9 cellular contexts compared by ENCODE assay signal in genomic region chr1:28602536-28603439, GRCh38. TPM values are rescaled to one million over a fixed set of nuclear protein-coding genes. Genes with fewer than 3 reads are reported as not detected.
DNase-seq lines count a peak whose midpoint lies in the region; ATAC-seq and TF ChIP-seq lines count a peak whose summit lies in the region.
"Had no signal": no experiment of that assay in that cellular context is flagged by ENCODE, and none has a peak within 500 bp of the region (broad histone marks: within the 10 kb centered on the region; RNA-seq: fewer than 3 reads in every experiment).

No MANE protein-coding gene starts in this region.

- TF ChIP-seq EP300 in transverse colon (IDR thresholded peaks at IDR 0.05; ENCODE audit: low read depth), result no peak

- H3K27me3 ChIP-seq in HUES6 (ENCODE audit: control insufficient read depth, insufficient read depth, low read length), result no peaks in the 10 kb centered on the region
- H3K27me3 ChIP-seq in right lobe of liver, result no peaks in the 10 kb centered on the region
- no peaks in the 10 kb centered on the region for H3K27me3 ChIP-seq in transverse colon
- H3K27me3 ChIP-seq: BLaER1 had no signal

- H3K9me3 ChIP-seq in HUES6 (ENCODE audit: control insufficient read depth, insufficient read depth, low read depth, low read length) (no peaks in the 10 kb centered on the region), right lobe of liver (no peaks in the 10 kb centered on the region), transverse colon (no peaks in the 10 kb centered on the region)
- H3K9me3 ChIP-seq: BLaER1 had no signal

- H3K4me3 ChIP-seq in HUES6 (ENCODE audit: low read depth, low read length) (no peak overlapping the region), right lobe of liver (no peak overlapping the region), transverse colon (no peak overlapping the region)
- H3K4me3 ChIP-seq: BLaER1 had no signal

- H3K36me3 ChIP-seq in HUES6 (ENCODE audit: control insufficient read depth, insufficient read depth, low read length), result peaks cover 45% of the 10 kb centered on the region
- peaks cover 0 to 40% (median 9%) of the 10 kb centered on the region in 4 donors for H3K36me3 ChIP-seq in right lobe of liver
- H3K36me3 ChIP-seq in transverse colon, result peaks cover 0 to 25% (median 8%) of the 10 kb centered on the region in 4 donors

- peaks cover 9% of the 10 kb centered on the region; the same call in 1 of the 2 replicates for H3K4me1 ChIP-seq in HUES6 (ENCODE audit: control insufficient read depth, insufficient read depth, low read length)
- H3K4me1 ChIP-seq in right lobe of liver, result no peaks in the 10 kb centered on the region
- H3K4me1 ChIP-seq in transverse colon, result peaks cover 0 to 3% (median 0%) of the 10 kb centered on the region in 4 donors

- CTCF ChIA-PET in RWPE1 (lab: Yijun Ruan, JAX), result interaction anchor here (0.6 to 2.0 kb wide), 16 partner anchors 9 to 298 kb away, joined by 3 to 10 read pairs (median 4); no protein-coding TSS in a partner anchor

- no peak overlapping the region for H3K9ac ChIP-seq in HUES6 (ENCODE audit: low read length)
- H3K9ac ChIP-seq: BLaER1 had no signal

- TF ChIP-seq POLR2A in right lobe of liver (IDR thresholded peaks at IDR 0.05) (no peak), transverse colon (IDR thresholded peaks at IDR 0.05) (no peak)

- POLR2A ChIA-PET in RWPE1 (lab: Yijun Ruan, JAX; ENCODE audit: low non-redundant PET), result interaction anchor here (0.5 to 1.5 kb wide), 4 partner anchors 8 to 93 kb away, joined by 3 to 5 read pairs (median 4); no protein-coding TSS in a partner anchor

- intact Hi-C loops in right lobe of liver (cut with DNase I), result loop anchor here in 1 of 2 donors (5.0 kb wide), 1 partner anchor 80 kb away; no protein-coding TSS in a partner anchor
- intact Hi-C loops in transverse colon (cut with DNase I; ENCODE audit: low total_unique reads), result loop anchor here (10.0 kb wide), 1 partner anchor 88 kb away; no protein-coding TSS in a partner anchor

- H3K27ac ChIP-seq in HUES6 (ENCODE audit: low read depth, low read length) (peak overlapping the region; percentile 7; the same call in 1 of the 2 replicates), RWPE1 (peak overlapping the region; percentile 62), cingulate gyrus (ENCODE audit: low read depth, low read length) (peak overlapping the region; percentile 70), right lobe of liver (no peak overlapping the region), transverse colon (no peak overlapping the region)
- H3K27ac ChIP-seq: BLaER1 had no signal

- DNase-seq in NCI-H1417 (lab: John Stamatoyannopoulos, UW) (peak; percentile 39 to 74 (median 53)), NCI-H1417 treated with DMSO at 0.1 percent for 48 hours (lab: John Stamatoyannopoulos, UW) (no peak), RWPE1 (ENCODE audit: low spot score) (peak; percentile 72), right lobe of liver (peak in 1 of 3 donors; percentile 62), transverse colon (peak; percentile 55)

- TF ChIP-seq CTCF in RWPE1 (conservative IDR thresholded peaks at IDR 0.05; ENCODE audit: low read depth), result peak; percentile 73
- peak; percentile 61 to 70 (median 66) for TF ChIP-seq CTCF in right lobe of liver (IDR thresholded peaks at IDR 0.05)
- TF ChIP-seq CTCF in transverse colon (IDR thresholded peaks at IDR 0.05), result peak; percentile 55 to 68 (median 57)

- ATAC-seq in right lobe of liver (peak; percentile 79 to 92 (median 83)), HG02798 (IDR thresholded peaks at IDR 0.05; ENCODE audit: poor library complexity, unreplicated experiment) (no peak)

- in situ Hi-C loops in transverse colon (cut with MboI; ENCODE audit: low pct_ligation_motif_present in 1 of 4, low pct_unique_long_range_greater_than_20kb in 1 of 4, low sequenced_read_pairs in 3 of 4), result loop anchor here in 3 of 4 donors (5.0 to 25.0 kb wide), 4 partner anchors 85 to 195 kb away; partner anchors contain the start of gene RCC1 (in 1 of the 3)

- WGBS in right lobe of liver (ENCODE audit: insufficient coverage, low coverage, low lambda C conversion rate, missing lambda C conversion rate), result 65% methylated on average over 15 of the region's 15 CpGs
- 53 to 71% methylated on average over 6 to 15 of the region's 15 CpGs for WGBS in transverse colon (ENCODE audit: low coverage in 1 of 2), 2 donors

RNA-seq across cellular contexts. Expression of gene RAB42, which starts 10.7 kb away (rescaled TPM):
- total RNA-seq in right lobe of liver (10 to 100 TPM in 1 of 6 experiments, 1 to 10 TPM in 2, under 1 TPM in 3; 0.28 to 12.0 (median 1.2) TPM), transverse colon (10 to 100 TPM in 1 of 4 donors, 1 to 10 TPM in 2, not detected in 1; 5.3 to 14.2 (median 5.6) TPM)

RNA-seq across cellular contexts. Expression of gene TAF12, which starts 40.1 kb away (rescaled TPM):
- total RNA-seq in right lobe of liver, result 10 to 100 TPM in 4 of 6 experiments, 1 to 10 TPM in 2; 7.8 to 12.0 (median 10.3) TPM
- 10 to 100 TPM; 13.8 to 19.5 (median 15.2) TPM for total RNA-seq in transverse colon

RNA-seq across cellular contexts. Expression of gene RNU11, which starts 45.6 kb away (rescaled TPM):
- total RNA-seq in right lobe of liver (not detected), transverse colon (not detected)

RNA-seq across cellular contexts. Expression of gene TRNAU1AP, which starts 49.9 kb away (rescaled TPM):
- total RNA-seq in right lobe of liver, result 10 to 100 TPM in 1 of 6 experiments, 1 to 10 TPM in 5; 5.2 to 14.8 (median 7.3) TPM
- 10 to 100 TPM in 2 of 4 donors, 1 to 10 TPM in 2; 4.1 to 25.4 (median 12.4) TPM for total RNA-seq in transverse colon

Comparison
In these comparisons a context has a peak if more than half of its experiments do, and no peak if none do; other contexts are left out.
1. H3K27ac ChIP-seq: peak in HUES6 (single experiment), RWPE1 (single experiment) and cingulate gyrus (single experiment); none in right lobe of liver (0 of 3) and transverse colon (0 of 4).
2. Peak in every context shown above with its lines, with median percentiles within 50 percentile points of each other: CTCF ChIP-seq.